In the genomic region with DNA sequence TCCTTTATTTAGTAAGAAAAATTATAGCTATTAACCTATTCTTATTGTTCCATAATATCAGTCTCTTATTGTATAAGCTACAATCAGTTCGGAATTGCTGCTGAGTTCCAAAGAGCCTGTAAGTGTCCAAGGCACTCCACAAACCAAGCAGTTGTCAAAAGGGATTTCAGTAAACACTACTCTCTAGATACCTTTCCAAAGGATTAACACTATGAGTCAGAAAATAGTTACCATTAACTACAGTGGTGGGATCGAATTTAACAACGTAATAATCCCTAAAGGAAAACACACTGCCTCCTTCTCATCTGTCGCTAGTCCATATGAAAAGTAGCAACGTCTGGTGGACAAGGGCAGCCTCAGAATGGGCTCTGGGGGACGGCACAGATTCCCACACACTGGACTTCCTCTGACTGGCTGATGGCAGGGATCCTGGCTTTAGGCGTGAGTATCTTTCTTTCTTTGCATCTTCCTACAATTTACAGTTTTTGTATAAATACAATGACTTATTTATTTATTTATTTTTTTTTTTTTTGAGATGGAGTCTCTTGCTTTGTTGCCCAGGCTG, we compare ENCODE assay signal across 24 cellular contexts. TPM values are rescaled to one million over a fixed set of nuclear protein-coding genes. Genes with fewer than 3 reads are reported as not detected.
DNase-seq lines count a peak whose midpoint lies in the region; ATAC-seq and TF ChIP-seq lines count a peak whose summit lies in the region.
"Had no signal": no experiment of that assay in that cellular context is flagged by ENCODE, and none has a peak within 500 bp of the region (broad histone marks: within the 10 kb centered on the region; RNA-seq: fewer than 3 reads in every experiment).

No MANE protein-coding gene starts in this region.

- H3K4me3 Mint-ChIP-seq in mesothelial cell of epicardium (no peak overlapping the region), osteocyte (ENCODE audit: unreplicated experiment) (no peak overlapping the region), nephron progenitor cell (no peak overlapping the region), T-helper 17 cell (no peak overlapping the region)
- H3K4me3 Mint-ChIP-seq: activated CD4-positive, alpha-beta T cell treated with anti-CD3 and anti-CD28 coated beads for 36 hours; activated CD8-positive, alpha-beta memory T cell treated with anti-CD3 and anti-CD28 coated beads, Interleukin-2, amount 10 ng/mL, durations not matched to agents 7 days and 5 days; activated naive CD8-positive, alpha-beta T cell; activated T-helper 17 cell treated with anti-CD3 and anti-CD28 coated beads, Interleukin-2, amount 50 U/mL, for 72 hours; CD4-positive, alpha-beta T cell; natural killer cell treated with Interleukin-12 subunit alpha and Interleukin-12 subunit beta and Interleukin-15 and Interleukin-18, amount 100 ng/mL, for 72 hours had no signal

- peak; percentile 72 for ATAC-seq in PC-3
- no peak for ATAC-seq in T-helper 17 cell
- ATAC-seq: activated CD4-positive, alpha-beta T cell treated with anti-CD3 and anti-CD28 coated beads for 36 hours; activated CD8-positive, alpha-beta memory T cell treated with anti-CD3 and anti-CD28 coated beads, Interleukin-2, amount 10 ng/mL, durations not matched to agents 7 days and 5 days; activated T-helper 17 cell treated with anti-CD3 and anti-CD28 coated beads, Interleukin-2, amount 50 U/mL, for 72 hours; natural killer cell treated with Interleukin-12 subunit alpha and Interleukin-12 subunit beta and Interleukin-15 and Interleukin-18, amount 100 ng/mL, for 72 hours had no signal

- H3K27ac ChIP-seq in PC-3 (ENCODE audit: low read length) = no peak overlapping the region
- H3K27ac ChIP-seq: esophagus muscularis mucosa, skin epidermis had no signal

- no peaks in the 10 kb centered on the region for H3K27me3 ChIP-seq in PC-3 (ENCODE audit: low read length)
- H3K27me3 ChIP-seq: esophagus muscularis mucosa, thyroid gland had no signal

- H3K4me2 ChIP-seq in PC-3 (ENCODE audit: low read length) = peak overlapping the region; percentile 23

- DNase-seq in D341Med (ENCODE audit: low spot score) (peak; percentile 40), HEK293T (ENCODE audit: extremely low spot score) (peak; percentile 31), PC-3 (peak; percentile 54), mesothelial cell of epicardium (ENCODE audit: low spot score in 2 of 2, unreplicated experiment in 2 of 2) (no peak), osteocyte (ENCODE audit: extremely low spot score, unreplicated experiment) (no peak), SHP77 (lab: John Stamatoyannopoulos, UW) (no peak), nephron progenitor cell (no peak), T-helper 17 cell (no peak)
- DNase-seq: activated CD4-positive, alpha-beta T cell treated with anti-CD3 and anti-CD28 coated beads for 36 hours; activated CD8-positive, alpha-beta memory T cell treated with anti-CD3 and anti-CD28 coated beads, Interleukin-2, amount 10 ng/mL, durations not matched to agents 7 days and 5 days; CD4-positive, alpha-beta T cell; DND-41; effector memory CD4-positive, alpha-beta T cell; NCI-H1436 treated with DMSO at 0.1 percent for 48 hours; NCI-H226; RPMI8226; stimulated activated naive CD4-positive, alpha-beta T cell; SW 1271; thyroid gland had no signal

- H3K4me1 Mint-ChIP-seq in mesothelial cell of epicardium (peaks cover 31% of the 10 kb centered on the region), osteocyte (ENCODE audit: unreplicated experiment) (peaks cover 15% of the 10 kb centered on the region), nephron progenitor cell (peaks cover 14% of the 10 kb centered on the region), T-helper 17 cell (peaks cover 28% of the 10 kb centered on the region)

- no peaks in the 10 kb centered on the region for H4K20me1 ChIP-seq in PC-3 (ENCODE audit: low read length)

- BruUV-seq in PC-3 (replicated peaks; lab: Mats Ljungman, UMichigan) = no TSS peak

- H3K4me3 ChIP-seq in PC-3 (ENCODE audit: low read length) = no peak overlapping the region
- H3K4me3 ChIP-seq: esophagus muscularis mucosa, skin epidermis, thyroid gland had no signal

- CTCF ChIA-PET in HEK293T (lab: Yijun Ruan, JAX) (interaction anchor here (0.7 to 0.9 kb wide), 2 partner anchors 10 to 26 kb away, joined by 3 to 4 read pairs; no protein-coding TSS in a partner anchor), PC-3 (lab: Charles Lee) (no interaction called here)

- intact Hi-C loops in PC-3 (cut with micrococcal nuclease) = no loop called here

- H3K36me3 ChIP-seq in PC-3 (ENCODE audit: low read depth, low read length) = peaks cover 3% of the 10 kb centered on the region; the same call in 1 of the 2 replicates
- H3K36me3 ChIP-seq: thyroid gland had no signal

- H3K27me3 Mint-ChIP-seq in mesothelial cell of epicardium (ENCODE audit: low read depth) (no peaks in the 10 kb centered on the region), osteocyte (ENCODE audit: unreplicated experiment) (no peaks in the 10 kb centered on the region), nephron progenitor cell (ENCODE audit: low read depth, poor library complexity) (peaks cover 5% of the 10 kb centered on the region), T-helper 17 cell (no peaks in the 10 kb centered on the region)
- H3K27me3 Mint-ChIP-seq: activated CD4-positive, alpha-beta T cell treated with anti-CD3 and anti-CD28 coated beads for 36 hours; activated CD8-positive, alpha-beta memory T cell treated with anti-CD3 and anti-CD28 coated beads, Interleukin-2, amount 10 ng/mL, durations not matched to agents 7 days and 5 days; activated naive CD8-positive, alpha-beta T cell; activated T-helper 17 cell treated with anti-CD3 and anti-CD28 coated beads, Interleukin-2, amount 50 U/mL, for 72 hours; CD4-positive, alpha-beta T cell; natural killer cell treated with Interleukin-12 subunit alpha and Interleukin-12 subunit beta and Interleukin-15 and Interleukin-18, amount 100 ng/mL, for 72 hours had no signal

- H3K9ac ChIP-seq in PC-3 (ENCODE audit: low read length) = no peak overlapping the region

- H3K9me3 Mint-ChIP-seq in mesothelial cell of epicardium = no peaks in the 10 kb centered on the region
- H3K9me3 Mint-ChIP-seq in osteocyte (ENCODE audit: unreplicated experiment) = no peaks in the 10 kb centered on the region
- H3K9me3 Mint-ChIP-seq in nephron progenitor cell = no peaks in the 10 kb centered on the region
- H3K9me3 Mint-ChIP-seq: activated T-helper 17 cell treated with anti-CD3 and anti-CD28 coated beads, Interleukin-2, amount 50 U/mL, for 72 hours; CD4-positive, alpha-beta T cell; natural killer cell treated with Interleukin-12 subunit alpha and Interleukin-12 subunit beta and Interleukin-15 and Interleukin-18, amount 100 ng/mL, for 72 hours had no signal

- H3K4me1 ChIP-seq in PC-3 (ENCODE audit: insufficient read depth, low read length) = peaks cover 26% of the 10 kb centered on the region

- no peaks in the 10 kb centered on the region for H3K9me2 ChIP-seq in PC-3 (replicated peaks; ENCODE audit: low read length)

- no peak overlapping the region for H2AFZ ChIP-seq in PC-3 (ENCODE audit: low read length)

- no peaks in the 10 kb centered on the region for H3F3A ChIP-seq in PC-3 (ENCODE audit: low read length, unreplicated experiment)

- peak overlapping the region; percentile 54 for H3K27ac Mint-ChIP-seq in mesothelial cell of epicardium
- H3K27ac Mint-ChIP-seq in osteocyte (ENCODE audit: unreplicated experiment) = no peak overlapping the region
- no peak overlapping the region for H3K27ac Mint-ChIP-seq in nephron progenitor cell
- H3K27ac Mint-ChIP-seq in T-helper 17 cell = no peak overlapping the region
- H3K27ac Mint-ChIP-seq: activated CD4-positive, alpha-beta T cell treated with anti-CD3 and anti-CD28 coated beads for 36 hours; activated CD8-positive, alpha-beta memory T cell treated with anti-CD3 and anti-CD28 coated beads, Interleukin-2, amount 10 ng/mL, durations not matched to agents 7 days and 5 days; activated naive CD8-positive, alpha-beta T cell; activated T-helper 17 cell treated with anti-CD3 and anti-CD28 coated beads, Interleukin-2, amount 50 U/mL, for 72 hours; CD4-positive, alpha-beta T cell; natural killer cell treated with Interleukin-12 subunit alpha and Interleukin-12 subunit beta and Interleukin-15 and Interleukin-18, amount 100 ng/mL, for 72 hours had no signal

- POLR2A ChIA-PET in HEK293T (lab: Yijun Ruan, JAX) = interaction anchor here (1.3 to 1.7 kb wide), 2 partner anchors 9 to 16 kb away, joined by 6 to 13 read pairs; a partner anchor contains a TSS
- POLR2A ChIA-PET in PC-3 (lab: Charles Lee; ENCODE audit: unreplicated experiment) = interaction anchor here (1.0 kb wide), 1 partner anchor 12 kb away, joined by 5 read pairs; no protein-coding TSS in a partner anchor

- no peak for TF ChIP-seq CTCF in PC-3 (conservative IDR thresholded peaks at IDR 0.05; ENCODE audit: low read depth, low read length)
- no peak for TF ChIP-seq CTCF in mesothelial cell of epicardium (IDR thresholded peaks at IDR 0.05; ENCODE audit: unreplicated experiment)
- no peak for TF ChIP-seq CTCF in osteocyte (IDR thresholded peaks at IDR 0.05)
- no peak for TF ChIP-seq CTCF in nephron progenitor cell (IDR thresholded peaks at IDR 0.05)

- no peaks in the 10 kb centered on the region for H3K9me3 ChIP-seq in PC-3 (ENCODE audit: low read length)
- no peaks in the 10 kb centered on the region for H3K9me3 ChIP-seq in T-helper 17 cell (ENCODE audit: control insufficient read depth, low read length, poor library complexity, severe bottlenecking)
- H3K9me3 ChIP-seq: esophagus muscularis mucosa, thyroid gland had no signal

- peaks cover 84% of the 10 kb centered on the region for H3K79me2 ChIP-seq in PC-3 (ENCODE audit: low read length)

- peaks cover 5% of the 10 kb centered on the region for H3K36me3 Mint-ChIP-seq in mesothelial cell of epicardium
- H3K36me3 Mint-ChIP-seq in osteocyte (ENCODE audit: unreplicated experiment) = no peaks in the 10 kb centered on the region
- peaks cover 10% of the 10 kb centered on the region for H3K36me3 Mint-ChIP-seq in nephron progenitor cell (ENCODE audit: low read depth)
- no peaks in the 10 kb centered on the region for H3K36me3 Mint-ChIP-seq in T-helper 17 cell (ENCODE audit: low read depth)
- H3K36me3 Mint-ChIP-seq: activated naive CD8-positive, alpha-beta T cell; natural killer cell treated with Interleukin-12 subunit alpha and Interleukin-12 subunit beta and Interleukin-15 and Interleukin-18, amount 100 ng/mL, for 72 hours had no signal

TF ChIP-seq in HEK293T, 16 proteins besides CTCF, POLR2A, EP300 and RAD21:
- no peak for TF ChIP-seq ARNT (IDR thresholded peaks at IDR 0.05)
- TF ChIP-seq ZNF384 (IDR thresholded peaks at IDR 0.05) = peak; percentile 50; the same call in 1 of the 2 replicates
- TF ChIP-seq FOXK2 (IDR thresholded peaks at IDR 0.05) = no peak

RNA-seq across cellular contexts. Expression of a gene that starts 8.8 kb away (rescaled TPM):
- total RNA-seq in PC-3 (2014; rRNA removed) (26.5 and 27.3 TPM in 2 replicates), mesothelial cell of epicardium (23.3 to 24.1 TPM (median 23.6 TPM) in 3 replicates), osteocyte (17.9 and 21.2 TPM in 2 replicates), T-helper 17 cell (10 to 100 TPM; 18.5 to 19.1 TPM)

RNA-seq across cellular contexts. Expression of a gene that starts 16.6 kb away (rescaled TPM):
- total RNA-seq in PC-3 (2014; rRNA removed) (7.2 and 11.6 TPM in 2 replicates), mesothelial cell of epicardium (20.7 to 23.3 TPM (median 20.8 TPM) in 3 replicates), osteocyte (19.3 and 20.7 TPM in 2 replicates), T-helper 17 cell (10 to 100 TPM; 18.1 to 21.5 TPM)

Comparison
In these comparisons a context has a peak if more than half of its experiments do, and no peak if none do; other contexts are left out.
1. DNase-seq: peak in D341Med (single experiment), HEK293T (single experiment) and PC-3 (single experiment); none in mesothelial cell of epicardium (0 of 2), osteocyte (single experiment), SHP77 (0 of 2), nephron progenitor cell (single experiment) and T-helper 17 cell (0 of 3).